ENCODE assay signal across 12 cellular contexts in the genomic region with DNA sequence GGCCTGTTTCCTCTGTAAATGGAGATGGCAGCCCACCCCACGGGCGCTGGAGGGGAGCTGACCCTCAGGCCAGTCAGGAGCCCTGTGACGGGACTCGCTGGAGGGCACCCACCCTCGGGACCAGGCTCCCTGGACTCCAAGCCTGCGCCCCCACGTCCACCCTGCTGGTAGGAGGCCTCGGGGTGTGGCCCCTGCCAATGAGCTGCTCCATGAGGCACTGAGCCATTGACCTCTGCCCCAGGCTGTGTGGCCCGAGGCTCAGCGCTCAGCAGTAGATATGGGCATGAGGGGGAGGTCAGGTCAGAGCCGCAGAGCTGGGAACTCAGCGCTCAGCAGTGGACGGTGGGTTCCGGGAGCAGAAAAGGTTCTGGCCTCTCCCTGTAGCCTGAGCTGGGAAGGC.
"Had no signal": no experiment of that assay in that cellular context is flagged by ENCODE, and none has a peak within 500 bp of the region (broad histone marks: within the 10 kb centered on the region; RNA-seq: fewer than 3 reads in every experiment).

No MANE protein-coding gene starts in this region.

- DNase-seq: activated CD4-positive, alpha-beta T cell treated with anti-CD3 and anti-CD28 coated beads, Interleukin-2, amount 10 ng/mL, durations not matched to agents 24 days and 14 days; activated CD4-positive, CD25-positive, alpha-beta regulatory T cell; activated CD8-positive, alpha-beta memory T cell treated with anti-CD3 and anti-CD28 coated beads, Interleukin-2, amount 50 U/mL, for 48 hours; activated CD8-positive, alpha-beta T cell treated with anti-CD3 and anti-CD28 coated beads, Interleukin-2, amount 10 ng/mL, durations not matched to agents 7 days and 5 days; activated gamma-delta T cell treated with Interleukin-2 at 50 U/mL for 16 hours; amygdala; body of pancreas; caudate nucleus; left ventricle myocardium inferior; mesendoderm; stimulated activated CD4-positive, alpha-beta T cell treated with anti-CD3 and anti-CD28 coated beads, Interleukin-4, amount 100 ng/mL, for 1 hour; stimulated activated naive B cell treated with anti-CD40 and anti-IgM and Interleukin-4, amounts not matched to agents 10 μg/mL and 1 μg/mL and 100 μg/mL, for 72 hours had no signal

- H3K9me3 ChIP-seq: body of pancreas, left ventricle myocardium inferior had no signal

- H3K27me3 ChIP-seq: body of pancreas had no signal

- H3K27ac ChIP-seq: body of pancreas, left ventricle myocardium inferior had no signal

- H3K36me3 ChIP-seq: left ventricle myocardium inferior had no signal

- H3K4me3 ChIP-seq: body of pancreas, left ventricle myocardium inferior had no signal
